ENCODE assay signal across 1 cellular context in the genomic region with DNA sequence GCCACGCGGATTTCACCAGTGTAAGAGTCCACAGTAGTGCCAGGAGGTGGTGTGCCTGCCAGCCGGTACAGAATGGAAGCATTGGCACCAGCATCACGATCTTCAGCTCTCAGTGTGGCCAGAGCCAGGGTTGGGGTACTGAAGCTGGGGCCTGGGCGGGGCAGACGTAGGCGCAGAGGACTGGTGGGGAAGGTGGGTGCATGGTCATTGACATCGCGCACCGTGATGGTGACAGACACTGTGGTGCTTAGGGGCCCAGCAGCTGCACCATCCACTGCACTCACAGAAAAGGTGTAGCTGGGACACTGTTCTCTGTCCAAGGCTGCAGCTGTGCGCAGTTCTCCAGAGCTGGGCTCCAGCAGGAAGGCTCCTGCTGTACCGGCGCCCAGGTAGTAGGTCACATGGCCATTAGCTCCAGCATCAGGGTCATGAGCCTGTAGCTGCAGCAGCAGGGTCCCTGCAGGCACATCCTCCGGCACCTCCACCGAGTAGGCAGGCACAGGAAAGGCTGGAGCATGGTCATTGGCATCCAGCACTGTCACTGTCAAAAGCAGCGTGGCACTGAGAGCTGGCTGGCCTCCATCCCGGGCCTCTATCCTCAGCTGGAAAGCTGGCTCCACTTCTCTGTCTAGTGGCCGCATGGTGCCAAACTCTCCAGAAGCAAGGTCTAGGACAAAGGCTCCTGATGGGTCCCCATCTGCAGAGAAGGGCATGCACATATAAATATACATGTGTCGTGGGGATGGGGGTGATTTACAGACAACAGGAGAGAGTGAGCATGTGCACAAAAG.
TF ChIP-seq lines count a peak whose summit lies in the region.

No MANE protein-coding gene starts in this region.

TF ChIP-seq in WTC11, 78 proteins besides CTCF, POLR2A, EP300 and RAD21 (continued from another document):
- TF ChIP-seq AFF4 (CRISPR knock-in tag; IDR thresholded peaks at IDR 0.05; ENCODE audit: borderline replicate concordance) (no peak), GTF2I (CRISPR knock-in tag; conservative IDR thresholded peaks at IDR 0.05) (no peak), GABPB1 (CRISPR knock-in tag; IDR thresholded peaks at IDR 0.05) (no peak), ATF6 (CRISPR knock-in tag; IDR thresholded peaks at IDR 0.05) (no peak), SMAD4 (CRISPR knock-in tag; IDR thresholded peaks at IDR 0.05) (no peak), E2F5 (CRISPR knock-in tag; IDR thresholded peaks at IDR 0.05) (no peak)
- TF ChIP-seq, protein P1, sequence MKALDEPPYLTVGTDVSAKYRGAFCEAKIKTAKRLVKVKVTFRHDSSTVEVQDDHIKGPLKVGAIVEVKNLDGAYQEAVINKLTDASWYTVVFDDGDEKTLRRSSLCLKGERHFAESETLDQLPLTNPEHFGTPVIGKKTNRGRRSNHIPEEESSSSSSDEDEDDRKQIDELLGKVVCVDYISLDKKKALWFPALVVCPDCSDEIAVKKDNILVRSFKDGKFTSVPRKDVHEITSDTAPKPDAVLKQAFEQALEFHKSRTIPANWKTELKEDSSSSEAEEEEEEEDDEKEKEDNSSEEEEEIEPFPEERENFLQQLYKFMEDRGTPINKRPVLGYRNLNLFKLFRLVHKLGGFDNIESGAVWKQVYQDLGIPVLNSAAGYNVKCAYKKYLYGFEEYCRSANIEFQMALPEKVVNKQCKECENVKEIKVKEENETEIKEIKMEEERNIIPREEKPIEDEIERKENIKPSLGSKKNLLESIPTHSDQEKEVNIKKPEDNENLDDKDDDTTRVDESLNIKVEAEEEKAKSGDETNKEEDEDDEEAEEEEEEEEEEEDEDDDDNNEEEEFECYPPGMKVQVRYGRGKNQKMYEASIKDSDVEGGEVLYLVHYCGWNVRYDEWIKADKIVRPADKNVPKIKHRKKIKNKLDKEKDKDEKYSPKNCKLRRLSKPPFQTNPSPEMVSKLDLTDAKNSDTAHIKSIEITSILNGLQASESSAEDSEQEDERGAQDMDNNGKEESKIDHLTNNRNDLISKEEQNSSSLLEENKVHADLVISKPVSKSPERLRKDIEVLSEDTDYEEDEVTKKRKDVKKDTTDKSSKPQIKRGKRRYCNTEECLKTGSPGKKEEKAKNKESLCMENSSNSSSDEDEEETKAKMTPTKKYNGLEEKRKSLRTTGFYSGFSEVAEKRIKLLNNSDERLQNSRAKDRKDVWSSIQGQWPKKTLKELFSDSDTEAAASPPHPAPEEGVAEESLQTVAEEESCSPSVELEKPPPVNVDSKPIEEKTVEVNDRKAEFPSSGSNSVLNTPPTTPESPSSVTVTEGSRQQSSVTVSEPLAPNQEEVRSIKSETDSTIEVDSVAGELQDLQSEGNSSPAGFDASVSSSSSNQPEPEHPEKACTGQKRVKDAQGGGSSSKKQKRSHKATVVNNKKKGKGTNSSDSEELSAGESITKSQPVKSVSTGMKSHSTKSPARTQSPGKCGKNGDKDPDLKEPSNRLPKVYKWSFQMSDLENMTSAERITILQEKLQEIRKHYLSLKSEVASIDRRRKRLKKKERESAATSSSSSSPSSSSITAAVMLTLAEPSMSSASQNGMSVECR (CRISPR knock-in tag; IDR thresholded peaks at IDR 0.05; ENCODE audit: borderline replicate concordance): no peak
